In genomic region chr9:6757132-6757987, GRCh38 we compare ENCODE assay signal across 8 cellular contexts. TPM values are rescaled to one million over a fixed set of nuclear protein-coding genes. Genes with fewer than 3 reads are reported as not detected.
DNase-seq lines count a peak whose midpoint lies in the region; ATAC-seq and TF ChIP-seq lines count a peak whose summit lies in the region.

TSS of gene KDM4C (plus strand) at chr9:6757973. CDS start at chr9:6792989, 35,016 bp downstream.

- TF ChIP-seq CTCF in GM13976 (IDR thresholded peaks at IDR 0.05; ENCODE audit: borderline replicate concordance, control extremely low read depth, extremely low read depth, insufficient read depth, missing control alignments) (no peak), progenitor cell of endocrine pancreas (IDR thresholded peaks at IDR 0.05; ENCODE audit: unreplicated experiment) (no peak), upper lobe of right lung (IDR thresholded peaks at IDR 0.05) (no peak)

- no peaks in the 10 kb centered on the region for H3K9me3 ChIP-seq in upper lobe of right lung

- ATAC-seq in HG02840 (IDR thresholded peaks at IDR 0.05; ENCODE audit: low FRiP score, unreplicated experiment) (peak; percentile 76), left cardiac atrium (peak; percentile 93 to 95), upper lobe of right lung (peak; percentile 95)

- H3K27me3 Mint-ChIP-seq in progenitor cell of endocrine pancreas: no peaks in the 10 kb centered on the region

- in situ Hi-C loops in GM13976 (cut with MboI; ENCODE audit: low sequenced_read_pairs, unreplicated experiment): no loop called here

- intact Hi-C loops in left cardiac atrium (cut with DNase I): no loop called here
- intact Hi-C loops in upper lobe of right lung (cut with DNase I): no loop called here

- H3K36me3 Mint-ChIP-seq in progenitor cell of endocrine pancreas (ENCODE audit: insufficient read depth): no peaks in the 10 kb centered on the region

- H3K4me3 Mint-ChIP-seq in progenitor cell of endocrine pancreas (ENCODE audit: low read depth): peak within 1 kb of the TSS; percentile 97

- DNase-seq in GM13976 (ENCODE audit: low spot score) (peak; percentile 88), NCI-H1436 (lab: John Stamatoyannopoulos, UW) (peak; percentile 92), T-helper 1 cell (peak; percentile 81 to 95 (median 91)), amygdala (lab: John Stamatoyannopoulos, UW) (peak; percentile 70 to 99 (median 91)), left cardiac atrium (peak; percentile 93), progenitor cell of endocrine pancreas (ENCODE audit: low spot score, unreplicated experiment) (no peak), upper lobe of right lung (peak; percentile 98)

- peaks cover 8% of the 10 kb centered on the region for H3K4me1 ChIP-seq in upper lobe of right lung

- peak within 1 kb of the TSS; percentile 100 for H3K27ac Mint-ChIP-seq in progenitor cell of endocrine pancreas

- H3K4me3 ChIP-seq in upper lobe of right lung: peak within 1 kb of the TSS; percentile 94

- no peaks in the 10 kb centered on the region for H3K27me3 ChIP-seq in upper lobe of right lung

- peak within 1 kb of the TSS; percentile 95 for H3K27ac ChIP-seq in upper lobe of right lung

- peaks cover 9% of the 10 kb centered on the region for H3K4me1 Mint-ChIP-seq in progenitor cell of endocrine pancreas (ENCODE audit: low read depth)

- no peaks in the 10 kb centered on the region for H3K36me3 ChIP-seq in upper lobe of right lung

- no peaks in the 10 kb centered on the region for H3K9me3 Mint-ChIP-seq in progenitor cell of endocrine pancreas (ENCODE audit: low read depth)

RNA-seq across cellular contexts. Expression of gene KDM4C, which starts in this region (rescaled TPM):
- 10 to 100 TPM; 13.2 to 18.1 TPM for total RNA-seq in left cardiac atrium
- total RNA-seq in progenitor cell of endocrine pancreas: 26.6 and 29.5 TPM in 2 replicates
- total RNA-seq in upper lobe of right lung: 37.2 TPM
